Comparison of ENCODE assay signal across 8 cellular contexts in the genomic region with DNA sequence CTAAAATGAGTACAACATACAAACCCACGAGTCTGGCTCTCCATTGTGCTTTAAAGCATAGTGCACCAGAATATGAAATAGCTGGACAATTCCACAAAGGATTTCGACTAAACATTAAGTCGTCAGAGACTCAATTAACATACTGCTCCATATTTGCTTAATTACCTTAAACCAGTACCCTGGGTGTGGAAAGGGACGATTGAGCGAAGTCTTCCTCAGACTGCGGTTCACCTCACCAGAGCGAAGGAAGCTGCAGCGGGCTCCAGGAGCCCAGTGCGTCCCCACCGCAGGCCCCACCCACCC. TPM values are rescaled to one million over a fixed set of nuclear protein-coding genes. Genes with fewer than 3 reads are reported as not detected.
A peak's percentile ranks its signal among the peaks of the same experiment; 100 is the strongest.
DNase-seq lines count a peak whose midpoint lies in the region; ATAC-seq and TF ChIP-seq lines count a peak whose summit lies in the region.

No MANE protein-coding gene starts in this region.

- POLR2A ChIA-PET in CD4-positive, alpha-beta memory T cell (lab: Charles Lee; ENCODE audit: partially characterized antibody) = interaction anchor here (0.8 to 2.3 kb wide), 8 partner anchors 9 to 1248 kb away, joined by 4 to 18 read pairs (median 6); partner anchors contain the start of genes ATR, DIPK2A, PLS1 and U2SURP

- H4K20me1 ChIP-seq in GM23338 (replicated peaks; ENCODE audit: insufficient read depth) = 0 out of 2 replicates have a peak, but pooled peaks cover 3% of the 10 kb centered on the region

- peaks cover 29% of the 10 kb centered on the region for H3K79me2 ChIP-seq in GM23338 (replicated peaks; ENCODE audit: insufficient read depth)

- CTCF ChIA-PET in CD4-positive, alpha-beta memory T cell (lab: Charles Lee; ENCODE audit: partially characterized antibody) = interaction anchor here (1.1 to 2.0 kb wide), 2 partner anchors 136 to 144 kb away, joined by 3 to 7 read pairs; partner anchors contain the start of gene ATR

- H3K9me3 Mint-ChIP-seq in CD4-positive, alpha-beta memory T cell = no peaks in the 10 kb centered on the region
- no peaks in the 10 kb centered on the region; the same call in 2 of the 3 replicates for H3K9me3 Mint-ChIP-seq in GM23338
- H3K9me3 Mint-ChIP-seq in T-helper 2 cell treated with Interferon-gamma antibody and Interleukin-4, amounts not matched to agents 5 μg/mL and 100 μg/mL, for 36 hours = no peaks in the 10 kb centered on the region

- no peaks in the 10 kb centered on the region for H3K9me3 ChIP-seq in CD4-positive, alpha-beta memory T cell (ENCODE audit: control insufficient read depth in 1 of 2, low read length in 2 of 2)
- H3K9me3 ChIP-seq in right atrium auricular region (no peaks in the 10 kb centered on the region), stomach smooth muscle (ENCODE audit: control insufficient read depth in 2 of 2, low read length in 2 of 2) (no peaks in the 10 kb centered on the region)

- no peak overlapping the region for H3K4me3 ChIP-seq in CD4-positive, alpha-beta memory T cell (ENCODE audit: low read length in 2 of 2)
- H3K4me3 ChIP-seq in GM23338 (peak overlapping the region; percentile 85), right atrium auricular region (peak overlapping the region; percentile 89 to 92), stomach smooth muscle (ENCODE audit: low read length in 2 of 2) (peak overlapping the region; percentile 90 to 91)

- peak overlapping the region in 6 of 7 donors; percentile 25 to 96 (median 92) for H3K27ac Mint-ChIP-seq in CD4-positive, alpha-beta memory T cell
- H3K27ac Mint-ChIP-seq in GM23338 = no peak overlapping the region
- no peak overlapping the region for H3K27ac Mint-ChIP-seq in T-helper 2 cell treated with Interferon-gamma antibody and Interleukin-4, amounts not matched to agents 5 μg/mL and 100 μg/mL, for 36 hours

- peaks cover 8 to 15% (median 15%) of the 10 kb centered on the region in 4 donors for H3K4me1 Mint-ChIP-seq in CD4-positive, alpha-beta memory T cell
- H3K4me1 Mint-ChIP-seq in GM23338 = peaks cover 22% of the 10 kb centered on the region
- H3K4me1 Mint-ChIP-seq in T-helper 2 cell treated with Interferon-gamma antibody and Interleukin-4, amounts not matched to agents 5 μg/mL and 100 μg/mL, for 36 hours (ENCODE audit: low read depth) = peaks cover 5% of the 10 kb centered on the region

- H3K27me3 ChIP-seq in CD4-positive, alpha-beta memory T cell (ENCODE audit: insufficient read depth, low read length) = no peaks in the 10 kb centered on the region
- H3K27me3 ChIP-seq in GM23338 (ENCODE audit: insufficient read depth) (no peaks in the 10 kb centered on the region), right atrium auricular region (no peaks in the 10 kb centered on the region), stomach smooth muscle (ENCODE audit: control insufficient read depth in 1 of 2, insufficient read depth in 2 of 2, low read length in 2 of 2) (no peaks in the 10 kb centered on the region)

- peak overlapping the region; percentile 88 to 91 (median 90) for H3K4me3 Mint-ChIP-seq in CD4-positive, alpha-beta memory T cell
- peak overlapping the region; percentile 84 for H3K4me3 Mint-ChIP-seq in GM23338
- peak overlapping the region; percentile 51 for H3K4me3 Mint-ChIP-seq in T-helper 2 cell treated with Interferon-gamma antibody and Interleukin-4, amounts not matched to agents 5 μg/mL and 100 μg/mL, for 36 hours

- peaks cover 0 to 2% of the 10 kb centered on the region in 2 donors for H3K36me3 Mint-ChIP-seq in CD4-positive, alpha-beta memory T cell
- no peaks in the 10 kb centered on the region for H3K36me3 Mint-ChIP-seq in GM23338 (ENCODE audit: low read depth)
- H3K36me3 Mint-ChIP-seq in T-helper 2 cell treated with Interferon-gamma antibody and Interleukin-4, amounts not matched to agents 5 μg/mL and 100 μg/mL, for 36 hours (ENCODE audit: low read depth) = no peaks in the 10 kb centered on the region

- intact Hi-C loops in CD4-positive, alpha-beta memory T cell (cut with micrococcal nuclease) = loop anchor here (5.0 kb wide), 1 partner anchor 1249 kb away; the partner anchor contains the start of gene DIPK2A

- H3K9me2 ChIP-seq in GM23338 (ENCODE audit: insufficient read depth) = no peaks in the 10 kb centered on the region

- DNase-seq in CD4-positive, alpha-beta memory T cell = no peak
- DNase-seq in GM23338 (ENCODE audit: low spot score) (no peak), right atrium auricular region (ENCODE audit: low spot score) (no peak), ecto neural progenitor cell (ENCODE audit: low spot score) (no peak), globus pallidus (ENCODE audit: low spot score) (no peak)
- no peak for DNase-seq in T-helper 2 cell treated with Interferon-gamma antibody and Interleukin-4, amounts not matched to agents 5 μg/mL and 100 μg/mL, for 36 hours (ENCODE audit: low spot score)

- H3K27me3 Mint-ChIP-seq in CD4-positive, alpha-beta memory T cell = peaks cover 11 to 20% of the 10 kb centered on the region in 2 donors
- peaks cover 3% of the 10 kb centered on the region for H3K27me3 Mint-ChIP-seq in GM23338 (ENCODE audit: insufficient read depth, low read depth, poor library complexity)
- H3K27me3 Mint-ChIP-seq in T-helper 2 cell treated with Interferon-gamma antibody and Interleukin-4, amounts not matched to agents 5 μg/mL and 100 μg/mL, for 36 hours (ENCODE audit: low read depth) = peaks cover 67% of the 10 kb centered on the region

- no peaks in the 10 kb centered on the region for H3F3A ChIP-seq in GM23338 (replicated peaks; ENCODE audit: low read depth)

- H3K27ac ChIP-seq in CD4-positive, alpha-beta memory T cell (ENCODE audit: low read depth, low read length) = no peak overlapping the region
- H3K27ac ChIP-seq in GM23338 (ENCODE audit: low read depth) (no peak overlapping the region; the same call in 1 of the 2 replicates), right atrium auricular region (peak overlapping the region; percentile 92 to 94), stomach smooth muscle (ENCODE audit: low read length) (no peak overlapping the region)

- H3K4me1 ChIP-seq in CD4-positive, alpha-beta memory T cell (ENCODE audit: insufficient read depth, low read length) = peaks cover 12% of the 10 kb centered on the region
- H3K4me1 ChIP-seq in GM23338 (ENCODE audit: insufficient read depth) (peaks cover 19% of the 10 kb centered on the region), right atrium auricular region (peaks cover 0 to 9% of the 10 kb centered on the region in 2 donors), stomach smooth muscle (ENCODE audit: control insufficient read depth, insufficient read depth, low read length) (peaks cover 6% of the 10 kb centered on the region)

- no peak for ATAC-seq in GM23338
- no peak for ATAC-seq in HG03025 (IDR thresholded peaks at IDR 0.05; ENCODE audit: low FRiP score, unreplicated experiment)

- no peaks in the 10 kb centered on the region for H3K36me3 ChIP-seq in CD4-positive, alpha-beta memory T cell (ENCODE audit: insufficient read depth, low read length)
- H3K36me3 ChIP-seq in GM23338 (ENCODE audit: insufficient read depth) (no peaks in the 10 kb centered on the region), right atrium auricular region (no peaks in the 10 kb centered on the region), stomach smooth muscle (ENCODE audit: control insufficient read depth in 2 of 2, insufficient read depth in 2 of 2, low read length in 2 of 2) (no peaks in the 10 kb centered on the region)

- H2AFZ ChIP-seq in GM23338 = peak overlapping the region; percentile 93; the same call in 1 of the 2 replicates

- H3K9ac ChIP-seq in stomach smooth muscle (ENCODE audit: low read length in 2 of 2) = peak overlapping the region in 1 of 2 donors; percentile 78

- TF ChIP-seq CTCF in GM23338 (conservative IDR thresholded peaks at IDR 0.05; ENCODE audit: low read depth in 2 of 2) (no peak), right atrium auricular region (IDR thresholded peaks at IDR 0.05) (no peak)

- H3K4me2 ChIP-seq in GM23338 = peak overlapping the region; percentile 94

RNA-seq across cellular contexts. Expression of gene TRPC1, which starts 0.2 kb away (rescaled TPM):
- 1 to 10 TPM; 6.0 to 8.8 TPM for total RNA-seq in CD4-positive, alpha-beta memory T cell
- 1 to 10 TPM; 1.5 to 1.6 TPM for polyA plus RNA-seq in CD4-positive, alpha-beta memory T cell
- 36.6 and 51.7 TPM in 2 replicates for total RNA-seq in GM23338 (2014; rRNA removed; shearing (Covaris generic))
- polyA plus RNA-seq in GM23338 (2016; fragmentation: Nextera tagmentation; extraction: Ambion mirVana) = 7.0 and 7.3 TPM in 2 replicates
- total RNA-seq in right atrium auricular region = 10 to 100 TPM; 10.6 to 20.2 TPM

Comparison
In these comparisons a context has a peak if more than half of its experiments do, and no peak if none do; other contexts are left out.
1. H3K27ac ChIP-seq: peak in right atrium auricular region (2 of 2); none in CD4-positive, alpha-beta memory T cell (single experiment), GM23338 (single experiment) and stomach smooth muscle (single experiment).
2. H3K4me3 ChIP-seq: peak in GM23338 (single experiment), right atrium auricular region (2 of 2) and stomach smooth muscle (2 of 2); none in CD4-positive, alpha-beta memory T cell (0 of 2).
3. H3K27ac Mint-ChIP-seq: peak in CD4-positive, alpha-beta memory T cell (6 of 7); none in GM23338 (single experiment) and T-helper 2 cell treated with Interferon-gamma antibody and Interleukin-4, amounts not matched to agents 5 μg/mL and 100 μg/mL, for 36 hours (single experiment).
4. Peak in every context shown above with its lines, with median percentiles within 50 percentile points of each other: H3K4me3 Mint-ChIP-seq.